9 cellular contexts compared by ENCODE assay signal in the genomic region with DNA sequence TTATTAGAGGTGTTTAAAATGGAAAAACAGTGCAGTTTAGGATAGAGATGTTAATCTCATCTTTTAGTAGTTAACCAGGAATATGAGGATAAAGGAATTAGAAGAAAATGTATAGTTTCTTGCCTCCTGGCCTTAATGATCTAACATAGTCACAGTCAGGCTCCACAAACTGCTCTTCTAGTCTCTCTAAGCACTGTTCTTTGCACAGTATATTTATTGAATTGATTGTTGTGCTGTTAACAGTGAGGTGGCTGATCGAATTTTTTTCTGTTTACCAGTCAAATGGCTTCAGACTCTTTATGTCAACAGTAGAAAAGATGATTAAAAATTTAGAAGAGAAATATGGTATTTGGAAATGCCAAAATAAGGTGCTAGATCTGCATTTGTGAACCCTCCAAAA. TPM values are rescaled to one million over a fixed set of nuclear protein-coding genes. Genes with fewer than 3 reads are reported as not detected.
DNase-seq lines count a peak whose midpoint lies in the region; ATAC-seq and TF ChIP-seq lines count a peak whose summit lies in the region.
"Had no signal": no experiment of that assay in that cellular context is flagged by ENCODE, and none has a peak within 500 bp of the region (broad histone marks: within the 10 kb centered on the region; RNA-seq: fewer than 3 reads in every experiment).

No MANE protein-coding gene starts in this region.

- H3K23ac ChIP-seq in H9 (ENCODE audit: insufficient read length, low read depth, low read length), result no peak overlapping the region
- H3K23ac ChIP-seq in trophoblast cell (ENCODE audit: low read length), result no peak overlapping the region

- H4K8ac ChIP-seq in H9 (replicated peaks; ENCODE audit: insufficient read length, low read depth, low read length) (no peak overlapping the region), trophoblast cell (ENCODE audit: low read depth, low read length) (no peak overlapping the region)

- H3K4me3 Mint-ChIP-seq in CD4-positive, alpha-beta T cell, result peak overlapping the region; percentile 69
- H3K4me3 Mint-ChIP-seq in H9 (no peak overlapping the region), naive B cell (peak overlapping the region in 6 of 8 donors; percentile 2 to 80 (median 54))
- peak overlapping the region; percentile 16 for H3K4me3 Mint-ChIP-seq in activated naive CD8-positive, alpha-beta T cell treated with anti-CD3 and anti-CD28 coated beads, Interleukin-2, amount 10 ng/mL, durations not matched to agents 7 days and 5 days

- no peaks in the 10 kb centered on the region for H3K23me2 ChIP-seq in H9 (ENCODE audit: insufficient read length, low read depth, low read length, poor library complexity, severe bottlenecking)

- H2BK5ac ChIP-seq in H9 (ENCODE audit: insufficient read length, low read length) (no peak overlapping the region), trophoblast cell (ENCODE audit: low read depth, low read length, poor library complexity) (no peak overlapping the region)

- H2BK20ac ChIP-seq in H9 (ENCODE audit: low read depth, low read length, poor library complexity, severe bottlenecking), result no peak overlapping the region

- no peak overlapping the region for H2BK12ac ChIP-seq in H9 (ENCODE audit: insufficient read length, low read depth, low read length)
- no peak overlapping the region for H2BK12ac ChIP-seq in trophoblast cell (ENCODE audit: low read length)

- no peak overlapping the region for H4K12ac ChIP-seq in trophoblast cell (ENCODE audit: low read depth, low read length)

- no peak for TF ChIP-seq CTCF in CD4-positive, alpha-beta T cell (IDR thresholded peaks at IDR 0.05)
- TF ChIP-seq CTCF in H9 (conservative IDR thresholded peaks at IDR 0.05), result no peak
- TF ChIP-seq CTCF in lower leg skin (IDR thresholded peaks at IDR 0.05), result no peak
- no peak for TF ChIP-seq CTCF in Peyer's patch (IDR thresholded peaks at IDR 0.05)

- H2AK5ac ChIP-seq in H9 (ENCODE audit: insufficient read length, low read length) (no peak overlapping the region), trophoblast cell (ENCODE audit: low read length) (no peak overlapping the region)

- H3K4me3 ChIP-seq in trophoblast cell (ENCODE audit: low read depth, low read length), result no peak overlapping the region
- no peak overlapping the region for H3K4me3 ChIP-seq in lower leg skin (ENCODE audit: low read depth, poor library complexity, severe bottlenecking)
- H3K4me3 ChIP-seq in Peyer's patch, result no peak overlapping the region

- H3K4me1 ChIP-seq in H9 (ENCODE audit: insufficient read depth, low read length) (no peaks in the 10 kb centered on the region; the same call in 1 of the 2 replicates), trophoblast cell (ENCODE audit: control insufficient read depth in 1 of 2, insufficient read depth in 2 of 2, low read length in 2 of 2) (peaks cover 0 to 5% of the 10 kb centered on the region in 2 experiments), Peyer's patch (peaks cover 0 to 19% (median 4%) of the 10 kb centered on the region in 4 donors)

- no peak for DNase-seq in CD4-positive, alpha-beta T cell
- DNase-seq in H9, result no peak
- no peak for DNase-seq in activated naive CD8-positive, alpha-beta T cell treated with anti-CD3 and anti-CD28 coated beads, Interleukin-2, amount 10 ng/mL, durations not matched to agents 7 days and 5 days
- DNase-seq in naive B cell, result no peak
- no peak for DNase-seq in hypothalamus (lab: John Stamatoyannopoulos, UW)
- no peak for DNase-seq in trophoblast cell
- no peak for DNase-seq in lower leg skin (ENCODE audit: low spot score in 2 of 2)
- no peak for DNase-seq in Peyer's patch

- intact Hi-C loops in CD4-positive, alpha-beta T cell (cut with DNase I, micrococcal nuclease), result loop anchor here (1.0 to 10.0 kb wide), 3 partner anchors 8 to 372 kb away; a partner anchor contains a TSS
- intact Hi-C loops in lower leg skin (cut with DNase I; ENCODE audit: low total_unique reads), result no loop called here

- peaks cover 77% of the 10 kb centered on the region for H3K4me1 Mint-ChIP-seq in CD4-positive, alpha-beta T cell (ENCODE audit: low read depth)
- H3K4me1 Mint-ChIP-seq in H9, result peaks cover 48 to 51% of the 10 kb centered on the region in 2 experiments
- H3K4me1 Mint-ChIP-seq in activated naive CD8-positive, alpha-beta T cell treated with anti-CD3 and anti-CD28 coated beads, Interleukin-2, amount 10 ng/mL, durations not matched to agents 7 days and 5 days, result peaks cover 55% of the 10 kb centered on the region
- peaks cover 34 to 72% (median 46%) of the 10 kb centered on the region in 3 donors for H3K4me1 Mint-ChIP-seq in naive B cell

- H2BK15ac ChIP-seq in H9 (ENCODE audit: low read depth, low read length), result no peak overlapping the region

- H3K18ac ChIP-seq in H9 (ENCODE audit: insufficient read length, low read depth, low read length), result no peak overlapping the region
- H3K18ac ChIP-seq in trophoblast cell (ENCODE audit: low read length), result no peak overlapping the region

- H4K20me1 ChIP-seq in H9 (ENCODE audit: control insufficient read depth, insufficient read depth, insufficient read length), result no peaks in the 10 kb centered on the region

- H3K4me2 ChIP-seq in H9 (ENCODE audit: insufficient read depth, insufficient read length, low read length) (no peak overlapping the region), trophoblast cell (ENCODE audit: low read length) (no peak overlapping the region)

- H3K79me1 ChIP-seq in H9 (ENCODE audit: insufficient read depth, low read depth, low read length, poor library complexity, severe bottlenecking) (no peaks in the 10 kb centered on the region), trophoblast cell (ENCODE audit: low read length) (peaks cover 1% of the 10 kb centered on the region)

- no peak overlapping the region for H3T11ph ChIP-seq in H9 (ENCODE audit: low read length)

- no peak overlapping the region for H2AFZ ChIP-seq in H9 (ENCODE audit: low read length)
- H2AFZ ChIP-seq in trophoblast cell (ENCODE audit: insufficient read depth, low read length, poor library complexity), result no peak overlapping the region

- no peaks in the 10 kb centered on the region for H3K27me3 ChIP-seq in CD4-positive, alpha-beta T cell (ENCODE audit: control insufficient read depth, insufficient read depth, low read length)
- H3K27me3 ChIP-seq in H9 (ENCODE audit: insufficient read depth, low read length) (no peaks in the 10 kb centered on the region), trophoblast cell (ENCODE audit: insufficient read depth, low read length) (no peaks in the 10 kb centered on the region), Peyer's patch (no peaks in the 10 kb centered on the region)

- H3K36me3 ChIP-seq in trophoblast cell (ENCODE audit: control insufficient read depth in 1 of 2, insufficient read depth in 2 of 2, low read length in 2 of 2) (peaks cover 0 to 3% of the 10 kb centered on the region in 2 experiments), Peyer's patch (no peaks in the 10 kb centered on the region)

- WGBS in H9 (ENCODE audit: extremely low coverage, insufficient read length, low lambda C conversion rate), result no CpG with 5 or more reads among the region's 1 CpG
- no CpG with 5 or more reads among the region's 1 CpG for WGBS in trophoblast cell (ENCODE audit: extremely low coverage, insufficient coverage, insufficient read length)
- WGBS in lower leg skin, 2 donors, result 37 to 47% methylated on average over 1 of the region's 1 CpG

- peak; percentile 12 for ATAC-seq in CD4-positive, alpha-beta T cell (ENCODE audit: poor library complexity)
- no peak for ATAC-seq in activated naive CD8-positive, alpha-beta T cell treated with anti-CD3 and anti-CD28 coated beads, Interleukin-2, amount 10 ng/mL, durations not matched to agents 7 days and 5 days (ENCODE audit: low read depth)
- peak in 1 of 2 donors; percentile 22 for ATAC-seq in naive B cell (ENCODE audit: low read depth in 2 of 2)

- POLR2A ChIA-PET in CD4-positive, alpha-beta T cell (lab: Charles Lee), result interaction anchor here (1.0 to 3.3 kb wide), 4 partner anchors 9 to 37 kb away, joined by 3 to 18 read pairs (median 6); partner anchors contain the start of gene ATF7IP
- POLR2A ChIA-PET in activated naive CD8-positive, alpha-beta T cell treated with anti-CD3 and anti-CD28 coated beads, Interleukin-2, amount 10 ng/mL, durations not matched to agents 7 days and 5 days (lab: Charles Lee), result interaction anchor here (1.4 kb wide), 1 partner anchor 38 kb away, joined by 4 read pairs; the partner anchor contains the start of gene ATF7IP

- H3K27ac Mint-ChIP-seq in CD4-positive, alpha-beta T cell, result peak overlapping the region; percentile 91
- H3K27ac Mint-ChIP-seq in H9, result peak overlapping the region in 2 of 3 experiments; percentile 18 to 82; a peak in 3 of 7 replicates
- no peak overlapping the region for H3K27ac Mint-ChIP-seq in activated naive CD8-positive, alpha-beta T cell treated with anti-CD3 and anti-CD28 coated beads, Interleukin-2, amount 10 ng/mL, durations not matched to agents 7 days and 5 days
- peak overlapping the region in 5 of 6 donors; percentile 3 to 96 (median 86) for H3K27ac Mint-ChIP-seq in naive B cell

- TF ChIP-seq POLR2A in lower leg skin (IDR thresholded peaks at IDR 0.05) (no peak), Peyer's patch (IDR thresholded peaks at IDR 0.05) (no peak)

- no peak overlapping the region for H3K4ac ChIP-seq in H9 (ENCODE audit: low read depth, low read length)
- no peak overlapping the region for H3K4ac ChIP-seq in trophoblast cell (ENCODE audit: low read depth, low read length)

- H3K9ac ChIP-seq in H9 (ENCODE audit: extremely low read depth, insufficient read length, low read length) (no peak overlapping the region), trophoblast cell (ENCODE audit: low read length) (no peak overlapping the region)

- CTCF ChIA-PET in CD4-positive, alpha-beta T cell (lab: Charles Lee), result interaction anchor here (1.1 to 1.6 kb wide), 3 partner anchors 9 to 32 kb away, joined by 3 to 4 read pairs (median 4); no protein-coding TSS in a partner anchor

- no peak overlapping the region for H3K27ac ChIP-seq in CD4-positive, alpha-beta T cell (ENCODE audit: low read depth, low read length)
- H3K27ac ChIP-seq in H9 (ENCODE audit: insufficient read length, low read depth, low read length), result no peak overlapping the region
- H3K27ac ChIP-seq in trophoblast cell (ENCODE audit: low read depth, low read length), result no peak overlapping the region
- peak overlapping the region in 2 of 4 donors; percentile 27 to 33 for H3K27ac ChIP-seq in Peyer's patch
- H3K27ac ChIP-seq: epithelial cell of prostate had no signal

- H2BK120ac ChIP-seq in H9 (ENCODE audit: low read depth, low read length, poor library complexity, severe bottlenecking) (no peak overlapping the region), trophoblast cell (ENCODE audit: insufficient read depth, low read length, poor library complexity) (no peak overlapping the region)

- peaks cover 42% of the 10 kb centered on the region for H3K36me3 Mint-ChIP-seq in CD4-positive, alpha-beta T cell (ENCODE audit: low read depth)
- H3K36me3 Mint-ChIP-seq in H9 (ENCODE audit: insufficient read depth in 1 of 3, low read depth in 3 of 3) (peaks cover 3 to 17% (median 4%) of the 10 kb centered on the region in 3 experiments; a peak in 4 of 7 replicates), naive B cell (peaks cover 13 to 40% of the 10 kb centered on the region in 2 donors)
- peaks cover 29% of the 10 kb centered on the region for H3K36me3 Mint-ChIP-seq in activated naive CD8-positive, alpha-beta T cell treated with anti-CD3 and anti-CD28 coated beads, Interleukin-2, amount 10 ng/mL, durations not matched to agents 7 days and 5 days

- no peak overlapping the region for H4K5ac ChIP-seq in H9 (ENCODE audit: insufficient read length, low read depth, low read length)

- no peak overlapping the region for H3K14ac ChIP-seq in H9 (ENCODE audit: insufficient read depth, low read length)
- H3K14ac ChIP-seq in trophoblast cell (ENCODE audit: low read length), result no peak overlapping the region

- H3K56ac ChIP-seq in H9 (ENCODE audit: insufficient read length, low read depth, low read length), result no peak overlapping the region

- H3K79me2 ChIP-seq in H9 (ENCODE audit: insufficient read depth, low read length) (peaks cover 35% of the 10 kb centered on the region; the same call in 1 of the 2 replicates), trophoblast cell (ENCODE audit: control insufficient read depth, insufficient read depth, low read length, poor library complexity) (peaks cover 19% of the 10 kb centered on the region)

- H4K91ac ChIP-seq in H9 (ENCODE audit: insufficient read length, low read depth, low read length) (no peak overlapping the region), trophoblast cell (ENCODE audit: low read depth, low read length) (no peak overlapping the region)

- H3K9me3 ChIP-seq in CD4-positive, alpha-beta T cell (ENCODE audit: control insufficient read depth, low read length), result no peaks in the 10 kb centered on the region
- H3K9me3 ChIP-seq in H9 (ENCODE audit: control insufficient read depth, low read depth, low read length) (no peaks in the 10 kb centered on the region), trophoblast cell (ENCODE audit: insufficient read depth, low read depth, low read length) (no peaks in the 10 kb centered on the region), Peyer's patch (no peaks in the 10 kb centered on the region)

- H3K27me3 Mint-ChIP-seq in CD4-positive, alpha-beta T cell, result no peaks in the 10 kb centered on the region
- H3K27me3 Mint-ChIP-seq in H9 (ENCODE audit: low read depth), result no peaks in the 10 kb centered on the region
- H3K27me3 Mint-ChIP-seq in activated naive CD8-positive, alpha-beta T cell treated with anti-CD3 and anti-CD28 coated beads, Interleukin-2, amount 10 ng/mL, durations not matched to agents 7 days and 5 days, result no peaks in the 10 kb centered on the region
- no peaks in the 10 kb centered on the region for H3K27me3 Mint-ChIP-seq in naive B cell

- peaks cover 4% of the 10 kb centered on the region for H3K9me3 Mint-ChIP-seq in CD4-positive, alpha-beta T cell
- no peaks in the 10 kb centered on the region; a peak in 1 of 5 replicates for H3K9me3 Mint-ChIP-seq in H9
- H3K9me3 Mint-ChIP-seq in activated naive CD8-positive, alpha-beta T cell treated with anti-CD3 and anti-CD28 coated beads, Interleukin-2, amount 10 ng/mL, durations not matched to agents 7 days and 5 days, result no peaks in the 10 kb centered on the region
- H3K9me3 Mint-ChIP-seq in naive B cell, result peaks cover 1 to 33% (median 17%) of the 10 kb centered on the region in 7 donors

RNA-seq across cellular contexts. Expression of gene ATF7IP, which starts 37.8 kb away (rescaled TPM):
- 100 to 1,000 TPM; 134 to 143 TPM for total RNA-seq in CD4-positive, alpha-beta T cell
- 165 and 172 TPM in 2 replicates for total RNA-seq in H9 (2021)
- total RNA-seq in activated naive CD8-positive, alpha-beta T cell treated with anti-CD3 and anti-CD28 coated beads, Interleukin-2, amount 10 ng/mL, durations not matched to agents 7 days and 5 days, result 100 to 1,000 TPM; 149 to 172 TPM
- 100 to 1,000 TPM; 192 to 410 (median 247) TPM for polyA plus RNA-seq in naive B cell (ENCODE audit: low read depth in 6 of 6)
- 39.5 and 42.7 TPM in 2 replicates for polyA plus RNA-seq in trophoblast cell (2013)
- total RNA-seq in lower leg skin, result 10 to 100 TPM; 35.3 to 49.0 (median 42.4) TPM
- total RNA-seq in Peyer's patch, result 100 to 1,000 TPM in 1 of 4 donors, 10 to 100 TPM in 3; 24.3 to 193 (median 39.0) TPM

Comparison
In these comparisons a context has a peak if more than half of its experiments do, and no peak if none do; other contexts are left out.
1. H3K4me3 Mint-ChIP-seq: peak in CD4-positive, alpha-beta T cell (single experiment), activated naive CD8-positive, alpha-beta T cell treated with anti-CD3 and anti-CD28 coated beads, Interleukin-2, amount 10 ng/mL, durations not matched to agents 7 days and 5 days (single experiment) and naive B cell (6 of 8); none in H9 (0 of 2).